Comparison of ENCODE assay signal across 1 cellular context in genomic region chr11:16997624-16998023, GRCh38.
TF ChIP-seq lines count a peak whose summit lies in the region.

No MANE protein-coding gene starts in this region.

TF ChIP-seq in HepG2, 621 proteins besides CTCF, POLR2A, EP300 and RAD21 (continued from another document):
- 0 out of 2 replicates have a peak, but pooled peaks have one; percentile 23 for TF ChIP-seq ZFP91 (CRISPR knock-in tag; IDR thresholded peaks at IDR 0.05; ENCODE audit: borderline replicate concordance)
- TF ChIP-seq ERF (CRISPR knock-in tag; IDR thresholded peaks at IDR 0.05), result no peak
- no peak for TF ChIP-seq MIER3 (CRISPR knock-in tag; IDR thresholded peaks at IDR 0.05; ENCODE audit: borderline replicate concordance)
- no peak for TF ChIP-seq ZBED4 (CRISPR knock-in tag; IDR thresholded peaks at IDR 0.05; ENCODE audit: borderline replicate concordance)
- no peak for TF ChIP-seq MED13 (CRISPR knock-in tag; IDR thresholded peaks at IDR 0.05)
- TF ChIP-seq ZNF646 (CRISPR knock-in tag; IDR thresholded peaks at IDR 0.05), result no peak
- peak; percentile 50; the same call in 1 of the 2 replicates for TF ChIP-seq HNF4G (IDR thresholded peaks at IDR 0.05; ENCODE audit: borderline replicate concordance, low read depth, low read length)
- TF ChIP-seq HNF4G (CRISPR knock-in tag; IDR thresholded peaks at IDR 0.05; ENCODE audit: borderline replicate concordance, low read depth), result no peak
- TF ChIP-seq HIC2 (CRISPR knock-in tag; IDR thresholded peaks at IDR 0.05; ENCODE audit: low read depth), result no peak
- TF ChIP-seq ARID5B (CRISPR knock-in tag; IDR thresholded peaks at IDR 0.05), result peak; percentile 40; the same call in 1 of the 2 replicates
- no peak for TF ChIP-seq TBX3 (IDR thresholded peaks at IDR 0.05; ENCODE audit: borderline replicate concordance)
- no peak for TF ChIP-seq ZNF589 (CRISPR knock-in tag; conservative IDR thresholded peaks at IDR 0.05)
- no peak for TF ChIP-seq ZNF713 (CRISPR knock-in tag; IDR thresholded peaks at IDR 0.05)
- TF ChIP-seq ARID3A (IDR thresholded peaks at IDR 0.05; ENCODE audit: low read depth, low read length), result no peak
- peak; percentile 59 for TF ChIP-seq MAFF (IDR thresholded peaks at IDR 0.05; ENCODE audit: low read depth, low read length)
- TF ChIP-seq JUND (CRISPR knock-in tag; IDR thresholded peaks at IDR 0.05), result no peak
- TF ChIP-seq SAP130 (CRISPR knock-in tag; IDR thresholded peaks at IDR 0.05; ENCODE audit: low read depth), result peak; percentile 41; the same call in 1 of the 2 replicates
- TF ChIP-seq RFXANK (CRISPR knock-in tag; IDR thresholded peaks at IDR 0.05), result no peak
- TF ChIP-seq JDP2 (CRISPR knock-in tag; IDR thresholded peaks at IDR 0.05; ENCODE audit: borderline replicate concordance), result no peak
- peak; percentile 60 for TF ChIP-seq ZBTB38 (CRISPR knock-in tag; IDR thresholded peaks at IDR 0.05)
- no peak for TF ChIP-seq FOXM1 (CRISPR knock-in tag; IDR thresholded peaks at IDR 0.05)
- no peak for TF ChIP-seq TAF15 (IDR thresholded peaks at IDR 0.05; ENCODE audit: low read depth, low read length, poor library complexity, severe bottlenecking)
- TF ChIP-seq STAT6 (CRISPR knock-in tag; IDR thresholded peaks at IDR 0.05; ENCODE audit: borderline replicate concordance), result no peak
- TF ChIP-seq ETV6 (CRISPR knock-in tag; conservative IDR thresholded peaks at IDR 0.05), result no peak
- no peak for TF ChIP-seq PRMT3 (CRISPR knock-in tag; IDR thresholded peaks at IDR 0.05; ENCODE audit: borderline replicate concordance, low read depth)
